ENCODE assay signal across 8 cellular contexts in the genomic region with DNA sequence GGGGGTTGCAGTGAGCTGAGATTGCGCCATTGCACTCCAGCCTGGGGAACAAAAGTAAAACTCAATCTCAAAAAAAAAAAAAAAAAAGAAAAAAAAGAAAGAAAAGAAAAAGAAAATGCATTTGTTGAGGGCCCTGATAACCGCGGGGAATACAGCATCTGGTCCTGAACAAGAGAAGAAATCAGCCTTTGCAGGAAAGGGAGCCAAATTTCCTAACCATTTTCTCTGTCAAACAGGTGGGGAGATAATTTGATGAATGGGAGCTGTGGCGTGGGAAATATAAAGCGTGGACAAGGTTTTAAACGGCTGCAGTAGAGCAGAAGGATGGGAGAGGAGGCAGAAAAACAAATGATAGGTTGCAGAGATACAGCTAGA. TPM values are rescaled to one million over a fixed set of nuclear protein-coding genes. Genes with fewer than 3 reads are reported as not detected.
DNase-seq lines count a peak whose midpoint lies in the region; ATAC-seq, FAIRE-seq and TF ChIP-seq lines count a peak whose summit lies in the region.

No MANE protein-coding gene starts in this region.

- H3K4me3 ChIP-seq in skeletal muscle cell (ENCODE audit: low read depth, low read length): peak overlapping the region; percentile 61

- DNase-seq in GM19239 (ENCODE audit: insufficient read length, low spot score) (no peak), foreskin keratinocyte (no peak), skeletal muscle cell (ENCODE audit: low read depth) (no peak), omental fat pad (ENCODE audit: low spot score) (no peak), DMS153 treated with DMSO at 0.1 percent for 48 hours (lab: John Stamatoyannopoulos, UW; ENCODE audit: unreplicated experiment) (no peak)
- no peak for DNase-seq in central memory CD4-positive, alpha-beta T cell

- H3K27me3 ChIP-seq in foreskin keratinocyte: no peaks in the 10 kb centered on the region

- H3K27ac ChIP-seq in VCaP (peak overlapping the region; percentile 91), foreskin keratinocyte (peak overlapping the region; percentile 72)

- FAIRE-seq in GM19239 (lab: Jason Lieb, UNC): peak; percentile 26

- no peaks in the 10 kb centered on the region for H3K4me1 ChIP-seq in foreskin keratinocyte

- ATAC-seq in foreskin keratinocyte (no peak), omental fat pad (ENCODE audit: low FRiP score) (no peak), GM21737 (IDR thresholded peaks at IDR 0.05; ENCODE audit: unreplicated experiment) (no peak)

- TF ChIP-seq CTCF in VCaP (conservative IDR thresholded peaks at IDR 0.05) (no peak), foreskin keratinocyte (conservative IDR thresholded peaks at IDR 0.05) (no peak), omental fat pad (IDR thresholded peaks at IDR 0.05) (no peak)

RNA-seq across cellular contexts. Expression of a gene that starts 0.9 kb away (rescaled TPM):
- total RNA-seq in foreskin keratinocyte (12.5 and 12.7 TPM in 2 replicates), omental fat pad (10 to 100 TPM; 14.5 to 32.8 (median 25.8) TPM)
- polyA plus RNA-seq in foreskin keratinocyte: 8.5 and 9.6 TPM in 2 replicates
